In the genomic region with DNA sequence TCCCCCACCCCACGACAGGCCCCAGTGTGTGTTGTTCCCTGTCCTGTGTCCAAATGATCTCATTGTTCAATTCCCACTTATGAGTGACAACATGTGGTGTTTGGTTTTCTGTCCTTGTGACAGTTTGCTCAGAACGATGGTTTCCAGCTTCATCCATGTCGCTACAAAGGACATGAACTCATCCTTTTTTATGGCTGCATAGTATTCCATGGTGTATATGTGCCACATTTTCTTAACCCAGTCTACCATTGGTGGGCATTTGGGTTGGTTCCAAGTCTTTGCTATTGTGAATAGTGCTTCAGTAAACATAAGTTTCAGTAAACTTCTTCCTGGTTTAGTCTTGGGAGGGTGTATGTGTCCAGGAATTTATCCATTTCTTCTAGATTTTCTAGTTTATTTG, we compare ENCODE assay signal across 4 cellular contexts. TPM values are rescaled to one million over a fixed set of nuclear protein-coding genes. Genes with fewer than 3 reads are reported as not detected.
"Had no signal": no experiment of that assay in that cellular context is flagged by ENCODE, and none has a peak within 500 bp of the region (broad histone marks: within the 10 kb centered on the region; RNA-seq: fewer than 3 reads in every experiment).

No MANE protein-coding gene starts in this region.

RNA-seq across cellular contexts. Expression of a gene that starts 26.7 kb away (rescaled TPM):
- total RNA-seq: HepG2, HT1080, IMR-90 had no signal
- polyA plus RNA-seq: IgD-negative memory B cell, IMR-90 had no signal
